ENCODE assay signal across 8 cellular contexts in the genomic region with DNA sequence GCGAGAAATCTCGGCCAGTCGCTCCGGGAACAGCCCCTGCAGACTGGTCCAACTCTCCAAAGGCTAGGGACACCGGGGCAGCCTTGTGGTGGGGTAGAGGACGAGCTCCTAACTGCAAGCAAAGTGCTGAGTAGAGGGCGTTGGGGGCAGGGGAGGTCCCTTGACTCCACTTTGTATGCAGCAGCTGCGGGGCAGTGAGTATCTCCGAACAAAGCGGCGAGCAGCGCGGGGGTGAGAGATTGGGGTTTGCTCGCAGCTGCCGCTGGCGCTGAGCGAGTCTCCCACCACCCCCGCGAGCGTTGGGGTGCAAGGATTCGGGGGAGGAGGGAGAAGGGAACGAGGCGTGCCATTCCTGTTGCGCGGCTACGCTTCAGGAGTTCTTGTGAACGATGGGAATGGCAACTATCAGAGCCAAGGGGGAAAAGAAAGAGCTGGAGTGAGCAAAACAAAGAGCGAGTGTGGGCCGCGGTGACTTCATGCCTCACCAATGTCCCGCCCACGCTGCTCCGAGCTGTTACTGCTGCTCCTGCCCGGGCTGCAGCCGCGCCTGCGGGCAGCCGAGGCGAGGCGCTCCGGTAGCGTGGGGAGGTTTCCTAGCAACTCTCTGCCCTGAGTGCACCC. TPM values are rescaled to one million over a fixed set of nuclear protein-coding genes. Genes with fewer than 3 reads are reported as not detected.
A peak's percentile ranks its signal among the peaks of the same experiment; 100 is the strongest.
DNase-seq lines count a peak whose midpoint lies in the region; ATAC-seq and TF ChIP-seq lines count a peak whose summit lies in the region.

No MANE protein-coding gene starts in this region.

- ATAC-seq in GM19023 (IDR thresholded peaks at IDR 0.05; ENCODE audit: unreplicated experiment) (peak; percentile 62), HG03135 (IDR thresholded peaks at IDR 0.05; ENCODE audit: unreplicated experiment) (peak; percentile 53)

- peak overlapping the region; percentile 97 for H3K4me3 Mint-ChIP-seq in nephron progenitor cell

- TF ChIP-seq CTCF in C4-2B (conservative IDR thresholded peaks at IDR 0.05) (peak; percentile 4; the same call in 1 of the 2 replicates), foreskin fibroblast (IDR thresholded peaks at IDR 0.05; ENCODE audit: low read depth, low read length) (no peak), nephron progenitor cell (IDR thresholded peaks at IDR 0.05) (no peak)

- no peaks in the 10 kb centered on the region for H3K27me3 Mint-ChIP-seq in nephron progenitor cell (ENCODE audit: low read depth, poor library complexity)

- peak overlapping the region; percentile 100 for H3K27ac Mint-ChIP-seq in nephron progenitor cell

- H3K4me3 ChIP-seq in foreskin fibroblast (ENCODE audit: low read depth in 1 of 2, low read length in 2 of 2): peak overlapping the region; percentile 62 to 81

- peak overlapping the region; percentile 57 for H3K27ac ChIP-seq in C4-2B
- H3K27ac ChIP-seq in temporal lobe (ENCODE audit: low read depth, low read length): peak overlapping the region; percentile 91

- H3K9me3 Mint-ChIP-seq in nephron progenitor cell: no peaks in the 10 kb centered on the region

- H3K4me1 Mint-ChIP-seq in nephron progenitor cell: peaks cover 40% of the 10 kb centered on the region

- DNase-seq in NCI-H510A treated with DMSO at 0.1 percent for 48 hours (lab: John Stamatoyannopoulos, UW) (peak; percentile 76), foreskin fibroblast (peak; percentile 88 to 95), nephron progenitor cell (peak; percentile 81)
- DNase-seq in activated T-cell treated with anti-CD3 and anti-CD28 coated beads, Interleukin-2, amount 50 U/mL, for 48 hours: peak; percentile 82 to 87

- peaks cover under 1% of the 10 kb centered on the region for H3K36me3 Mint-ChIP-seq in nephron progenitor cell (ENCODE audit: low read depth)

RNA-seq across cellular contexts. Expression of a gene that starts 0.4 kb away (rescaled TPM):
- 87.0 TPM for total RNA-seq in temporal lobe

Comparison
In these comparisons a context has a peak if more than half of its experiments do, and no peak if none do; other contexts are left out.
1. Peak in every context shown above with its lines: DNase-seq, ATAC-seq, H3K4me3 ChIP-seq and H3K27ac ChIP-seq.